Comparison of ENCODE assay signal across 16 cellular contexts in genomic region chr3:143835312-143835711, GRCh38. TPM values are rescaled to one million over a fixed set of nuclear protein-coding genes. Genes with fewer than 3 reads are reported as not detected.
DNase-seq lines count a peak whose midpoint lies in the region; ATAC-seq and TF ChIP-seq lines count a peak whose summit lies in the region.
"Had no signal": no experiment of that assay in that cellular context is flagged by ENCODE, and none has a peak within 500 bp of the region (broad histone marks: within the 10 kb centered on the region; RNA-seq: fewer than 3 reads in every experiment).

No MANE protein-coding gene starts in this region.

- TF ChIP-seq CTCF in neural cell (IDR thresholded peaks at IDR 0.05; ENCODE audit: poor library complexity, severe bottlenecking) (no peak), osteoblast (IDR thresholded peaks at IDR 0.05; ENCODE audit: extremely low read depth, low read depth, low read length) (no peak)

- H3K27ac Mint-ChIP-seq in activated T-helper 17 cell treated with anti-CD3 and anti-CD28 coated beads, Interleukin-2, amount 50 U/mL, for 72 hours = peak overlapping the region; percentile 59
- H3K27ac Mint-ChIP-seq: B cell had no signal

- H3K9me3 Mint-ChIP-seq in activated T-cell treated with anti-CD3 and anti-CD28 coated beads, Interleukin-2, amount 50 U/mL, for 4 hours = no peaks in the 10 kb centered on the region
- H3K9me3 Mint-ChIP-seq in activated T-helper 17 cell treated with anti-CD3 and anti-CD28 coated beads, Interleukin-2, amount 50 U/mL, for 72 hours = no peaks in the 10 kb centered on the region
- H3K9me3 Mint-ChIP-seq: CD4-positive, alpha-beta memory T cell had no signal

- no peak for TF ChIP-seq RAD21 in neural cell (conservative IDR thresholded peaks at IDR 0.05)

- H3K27ac ChIP-seq in neural cell (ENCODE audit: low read length) = no peak overlapping the region
- H3K27ac ChIP-seq in osteoblast (ENCODE audit: low read depth, low read length) = no peak overlapping the region
- H3K27ac ChIP-seq: GM23248 had no signal

- H3K4me3 Mint-ChIP-seq in activated T-cell treated with anti-CD3 and anti-CD28 coated beads, Interleukin-2, amount 50 U/mL, for 4 hours = no peak overlapping the region
- peak overlapping the region; percentile 54 for H3K4me3 Mint-ChIP-seq in activated T-helper 17 cell treated with anti-CD3 and anti-CD28 coated beads, Interleukin-2, amount 50 U/mL, for 72 hours
- H3K4me3 Mint-ChIP-seq: B cell had no signal

- H3F3A ChIP-seq in neural cell (ENCODE audit: insufficient read depth, low read length, poor library complexity, severe bottlenecking) = no peaks in the 10 kb centered on the region

- no peak for DNase-seq in activated T-cell treated with anti-CD3 and anti-CD28 coated beads, Interleukin-2, amount 50 U/mL, for 4 hours
- no peak for DNase-seq in activated T-cell treated with anti-CD3 and anti-CD28 coated beads for 4 hours
- peak; percentile 49 for DNase-seq in stimulated activated CD4-positive, alpha-beta T cell treated with anti-CD3 and anti-CD28 coated beads, Interleukin-1b, Interleukin-23, amount 100 ng/mL, for 48 hours
- DNase-seq in stimulated activated CD4-positive, alpha-beta T cell treated with anti-CD3 and anti-CD28 coated beads, Interleukin-2, amount 100 ng/mL, for 24 hours = no peak
- no peak for DNase-seq in osteoblast (ENCODE audit: insufficient read length, low spot score, missing footprints)
- DNase-seq: C1 segment of cervical spinal cord; CD4-positive, alpha-beta memory T cell; DND-41; GDM1; GM23248 had no signal

- peaks cover 9% of the 10 kb centered on the region for H3K36me3 Mint-ChIP-seq in activated T-cell treated with anti-CD3 and anti-CD28 coated beads, Interleukin-2, amount 50 U/mL, for 4 hours (ENCODE audit: insufficient read depth)
- no peaks in the 10 kb centered on the region for H3K36me3 Mint-ChIP-seq in activated T-helper 17 cell treated with anti-CD3 and anti-CD28 coated beads, Interleukin-2, amount 50 U/mL, for 72 hours (ENCODE audit: low read depth)

- no peak overlapping the region for H3K4me2 ChIP-seq in neural cell (ENCODE audit: low read length)
- no peak overlapping the region for H3K4me2 ChIP-seq in osteoblast (ENCODE audit: insufficient read depth, low read length)

- peak; percentile 81 for TF ChIP-seq EP300 in neural cell (conservative IDR thresholded peaks at IDR 0.05; ENCODE audit: poor library complexity, severe bottlenecking)

- no peaks in the 10 kb centered on the region for H3K9me3 ChIP-seq in neural cell (ENCODE audit: low read length)
- H3K9me3 ChIP-seq in osteoblast (ENCODE audit: low read depth, low read length) = no peaks in the 10 kb centered on the region

- H3K79me2 ChIP-seq in neural cell (replicated peaks; ENCODE audit: insufficient read depth, low read length) (no peaks in the 10 kb centered on the region), osteoblast (ENCODE audit: insufficient read depth, low read length) (no peaks in the 10 kb centered on the region)

- peaks cover 10% of the 10 kb centered on the region for H3K4me1 ChIP-seq in osteoblast (ENCODE audit: insufficient read depth, low read length)

- H3K4me1 Mint-ChIP-seq in activated T-cell treated with anti-CD3 and anti-CD28 coated beads, Interleukin-2, amount 50 U/mL, for 4 hours (ENCODE audit: low read depth) = peaks cover 49% of the 10 kb centered on the region
- H3K4me1 Mint-ChIP-seq in activated T-helper 17 cell treated with anti-CD3 and anti-CD28 coated beads, Interleukin-2, amount 50 U/mL, for 72 hours = peaks cover 33% of the 10 kb centered on the region

- no peak overlapping the region for H3K4me3 ChIP-seq in neural cell (ENCODE audit: low read length)
- no peak overlapping the region for H3K4me3 ChIP-seq in osteoblast (ENCODE audit: insufficient read depth, low read length)
- H3K4me3 ChIP-seq: GM23248 had no signal

- H3K27me3 ChIP-seq in neural cell (ENCODE audit: insufficient read depth, low read depth, low read length) (no peaks in the 10 kb centered on the region), osteoblast (ENCODE audit: insufficient read depth, low read length) (no peaks in the 10 kb centered on the region)

- H3K9ac ChIP-seq in neural cell (ENCODE audit: low read length) = no peak overlapping the region
- H3K9ac ChIP-seq: GM23248 had no signal

- H3K9me2 ChIP-seq in neural cell (ENCODE audit: insufficient read depth, low read length) = no peaks in the 10 kb centered on the region

- no peaks in the 10 kb centered on the region for H3K36me3 ChIP-seq in neural cell (ENCODE audit: insufficient read depth, low read length)
- H3K36me3 ChIP-seq in osteoblast (ENCODE audit: insufficient read depth, low read length) = no peaks in the 10 kb centered on the region

- ATAC-seq in activated T-cell treated with anti-CD3 and anti-CD28 coated beads, Interleukin-2, amount 50 U/mL, for 4 hours = peak; percentile 63 to 66
- ATAC-seq in activated T-helper 17 cell treated with anti-CD3 and anti-CD28 coated beads, Interleukin-2, amount 50 U/mL, for 72 hours (replicated peaks) = peak; percentile 62
- ATAC-seq in GM21529 (IDR thresholded peaks at IDR 0.05; ENCODE audit: unreplicated experiment) = no peak
- ATAC-seq: HCT116, HepG2 had no signal

- no peaks in the 10 kb centered on the region for H3K27me3 Mint-ChIP-seq in activated T-cell treated with anti-CD3 and anti-CD28 coated beads, Interleukin-2, amount 50 U/mL, for 4 hours (ENCODE audit: low read depth)
- no peaks in the 10 kb centered on the region for H3K27me3 Mint-ChIP-seq in activated T-helper 17 cell treated with anti-CD3 and anti-CD28 coated beads, Interleukin-2, amount 50 U/mL, for 72 hours
- H3K27me3 Mint-ChIP-seq: B cell; CD4-positive, alpha-beta memory T cell had no signal

- H4K20me1 ChIP-seq in neural cell (ENCODE audit: insufficient read depth) = no peaks in the 10 kb centered on the region
- no peaks in the 10 kb centered on the region for H4K20me1 ChIP-seq in osteoblast (ENCODE audit: insufficient read depth, low read length)

- H2AFZ ChIP-seq in neural cell (ENCODE audit: low read depth, low read length) (no peak overlapping the region), osteoblast (ENCODE audit: low read length) (no peak overlapping the region)
- H2AFZ ChIP-seq: GM23248 had no signal

TF ChIP-seq in neural cell, 6 proteins besides CTCF, POLR2A, EP300 and RAD21:
- peak; percentile 61 for TF ChIP-seq POLR2AphosphoS5 (IDR thresholded peaks at IDR 0.05)
- TF ChIP-seq REST (IDR thresholded peaks at IDR 0.05; ENCODE audit: borderline replicate concordance) = no peak

RNA-seq across cellular contexts. Expression of gene SLC9A9, which starts 13.0 kb away (rescaled TPM):
- total RNA-seq in activated T-cell treated with anti-CD3 and anti-CD28 coated beads, Interleukin-2, amount 50 U/mL, for 4 hours = under 1 TPM; 0.56 to 0.98 (median 0.87) TPM
- 10 to 100 TPM in 1 of 2 donors, 1 to 10 TPM in 1; 4.0 to 15.2 TPM for total RNA-seq in activated T-helper 17 cell treated with anti-CD3 and anti-CD28 coated beads, Interleukin-2, amount 50 U/mL, for 72 hours
- 0.22 and 0.54 TPM in 2 replicates for polyA plus RNA-seq in neural cell
- 0.73 and 1.0 TPM in 2 replicates for polyA minus RNA-seq in neural cell
- total RNA-seq in osteoblast = 6.5 and 8.3 TPM in 2 replicates
- total RNA-seq: HepG2 had no signal
- polyA plus RNA-seq: HepG2 had no signal
